In genomic region chr14:54685286-54685845, GRCh38 we compare ENCODE assay signal across 13 cellular contexts.
DNase-seq lines count a peak whose midpoint lies in the region; ATAC-seq and TF ChIP-seq lines count a peak whose summit lies in the region.
"Had no signal": no experiment of that assay in that cellular context is flagged by ENCODE, and none has a peak within 500 bp of the region (broad histone marks: within the 10 kb centered on the region; RNA-seq: fewer than 3 reads in every experiment).

No MANE protein-coding gene starts in this region.

- TF ChIP-seq CTCF in HFFc6 (IDR thresholded peaks at IDR 0.05) (no peak), gastroesophageal sphincter (IDR thresholded peaks at IDR 0.05) (no peak)

- no peak overlapping the region for H3K4me3 ChIP-seq in gastroesophageal sphincter

- TF ChIP-seq POLR2A in gastroesophageal sphincter (IDR thresholded peaks at IDR 0.05) (no peak), GM18505 (IDR thresholded peaks at IDR 0.05; ENCODE audit: borderline replicate concordance, extremely low read depth, insufficient read depth, insufficient read length) (no peak)

- H3K36me3 Mint-ChIP-seq in HFFc6 (ENCODE audit: low read depth) = peaks cover 11% of the 10 kb centered on the region
- H3K36me3 Mint-ChIP-seq in stimulated activated memory B cell treated with anti-CD40 and anti-IgM and Interleukin-4, amounts not matched to agents 10 μg/mL and 1 μg/mL and 100 μg/mL, for 72 hours = no peaks in the 10 kb centered on the region

- H3K9me3 Mint-ChIP-seq in HFFc6 = no peaks in the 10 kb centered on the region
- no peaks in the 10 kb centered on the region for H3K9me3 Mint-ChIP-seq in stimulated activated memory B cell treated with anti-CD40 and anti-IgM and Interleukin-4, amounts not matched to agents 10 μg/mL and 1 μg/mL and 100 μg/mL, for 72 hours
- H3K9me3 Mint-ChIP-seq: activated T-cell treated with anti-CD3 and anti-CD28 coated beads, Interleukin-2, amount 50 U/mL, for 72 hours had no signal

- 86 to 92% methylated on average over 4 of the region's 4 CpGs for WGBS in gastroesophageal sphincter (ENCODE audit: low coverage in 1 of 2), 2 donors

- no peak for TF ChIP-seq EP300 in gastroesophageal sphincter (IDR thresholded peaks at IDR 0.05)

- no peak for DNase-seq in HFFc6
- peak; percentile 67 for DNase-seq in astrocyte of the hippocampus (ENCODE audit: low read depth, low spot score)
- DNase-seq in DMS153 treated with DMSO at 0.1 percent for 48 hours (lab: John Stamatoyannopoulos, UW; ENCODE audit: unreplicated experiment) = no peak
- no peak for DNase-seq in foreskin melanocyte
- DNase-seq: activated T-cell treated with anti-CD3 and anti-CD28 coated beads, Interleukin-2, amount 50 U/mL, for 72 hours; glutamatergic neuron; NCI-H1105 treated with DMSO at 0.1 percent for 48 hours; NCI-H510A had no signal

- peaks cover 83% of the 10 kb centered on the region for H3K4me1 Mint-ChIP-seq in HFFc6 (ENCODE audit: low read depth)
- H3K4me1 Mint-ChIP-seq in stimulated activated memory B cell treated with anti-CD40 and anti-IgM and Interleukin-4, amounts not matched to agents 10 μg/mL and 1 μg/mL and 100 μg/mL, for 72 hours = peaks cover 44% of the 10 kb centered on the region

- H3K36me3 ChIP-seq in gastroesophageal sphincter = no peaks in the 10 kb centered on the region

- H3K4me3 Mint-ChIP-seq in HFFc6 = peak overlapping the region; percentile 83; the same call in 1 of the 2 replicates
- no peak overlapping the region for H3K4me3 Mint-ChIP-seq in stimulated activated memory B cell treated with anti-CD40 and anti-IgM and Interleukin-4, amounts not matched to agents 10 μg/mL and 1 μg/mL and 100 μg/mL, for 72 hours
- H3K4me3 Mint-ChIP-seq: activated T-cell treated with anti-CD3 and anti-CD28 coated beads, Interleukin-2, amount 50 U/mL, for 72 hours had no signal

- peaks cover 4 to 61% (median 36%) of the 10 kb centered on the region in 3 donors for H3K4me1 ChIP-seq in gastroesophageal sphincter

- H3K27ac Mint-ChIP-seq in HFFc6 = peak overlapping the region; percentile 84
- peak overlapping the region; percentile 76 for H3K27ac Mint-ChIP-seq in stimulated activated memory B cell treated with anti-CD40 and anti-IgM and Interleukin-4, amounts not matched to agents 10 μg/mL and 1 μg/mL and 100 μg/mL, for 72 hours
- H3K27ac Mint-ChIP-seq: activated T-cell treated with anti-CD3 and anti-CD28 coated beads, Interleukin-2, amount 50 U/mL, for 72 hours had no signal

- H3K27me3 Mint-ChIP-seq in HFFc6 (ENCODE audit: insufficient read depth) = peaks cover 10% of the 10 kb centered on the region
- no peaks in the 10 kb centered on the region for H3K27me3 Mint-ChIP-seq in stimulated activated memory B cell treated with anti-CD40 and anti-IgM and Interleukin-4, amounts not matched to agents 10 μg/mL and 1 μg/mL and 100 μg/mL, for 72 hours

- no peaks in the 10 kb centered on the region for H3K27me3 ChIP-seq in gastroesophageal sphincter

- no peaks in the 10 kb centered on the region for H3K9me3 ChIP-seq in gastroesophageal sphincter

- ATAC-seq in gastroesophageal sphincter = no peak
- no peak for ATAC-seq in stimulated activated memory B cell treated with anti-CD40 and anti-IgM and Interleukin-4, amounts not matched to agents 10 μg/mL and 1 μg/mL and 100 μg/mL, for 72 hours
- ATAC-seq in GM18505 (IDR thresholded peaks at IDR 0.05; ENCODE audit: unreplicated experiment) = no peak
- no peak for ATAC-seq in GM21619 (IDR thresholded peaks at IDR 0.05; ENCODE audit: unreplicated experiment)

- peak overlapping the region; percentile 76 to 89 (median 86) for H3K27ac ChIP-seq in gastroesophageal sphincter
- H3K27ac ChIP-seq: VCaP had no signal
